8 cellular contexts compared by ENCODE assay signal in genomic region chr12:8949525-8950286, GRCh38. TPM values are rescaled to one million over a fixed set of nuclear protein-coding genes. Genes with fewer than 3 reads are reported as not detected.
A peak's percentile ranks its signal among the peaks of the same experiment; 100 is the strongest.
DNase-seq lines count a peak whose midpoint lies in the region; ATAC-seq lines count a peak whose summit lies in the region.

TSS of gene M6PR (minus strand) at chr12:8949645. CDS start at chr12:8946404, 3,241 bp downstream.

- peaks cover 11% of the 10 kb centered on the region for H3K79me1 ChIP-seq in mesenchymal stem cell (replicated peaks; ENCODE audit: low read length, poor library complexity, severe bottlenecking)

- peaks cover 9% of the 10 kb centered on the region; the same call in 1 of the 2 replicates for H3K4me1 ChIP-seq in HUES48 (ENCODE audit: control insufficient read depth, insufficient read depth, low read length)
- no peaks in the 10 kb centered on the region for H3K4me1 ChIP-seq in NT2/D1 (ENCODE audit: insufficient read depth, insufficient read length)
- peaks cover 13% of the 10 kb centered on the region for H3K4me1 ChIP-seq in endocrine pancreas (ENCODE audit: control insufficient read depth, insufficient read depth, low read length)
- H3K4me1 ChIP-seq in mesenchymal stem cell (ENCODE audit: control insufficient read depth, insufficient read depth, low read depth, low read length) = no peaks in the 10 kb centered on the region

- H2BK15ac ChIP-seq in mesenchymal stem cell (ENCODE audit: low read depth, poor library complexity, severe bottlenecking) = peak within 1 kb of the TSS; percentile 98

- peak within 1 kb of the TSS; percentile 58 for H2AFZ ChIP-seq in mesenchymal stem cell (ENCODE audit: low read depth, low read length)

- H2BK12ac ChIP-seq in mesenchymal stem cell (ENCODE audit: low read length in 2 of 2) = no peak within 1 kb of the TSS

- H2BK120ac ChIP-seq in mesenchymal stem cell (ENCODE audit: low read depth, low read length) = peak within 1 kb of the TSS; percentile 89

- peaks cover 11% of the 10 kb centered on the region for H3K9me3 Mint-ChIP-seq in activated CD8-positive, alpha-beta memory T cell treated with anti-CD3 and anti-CD28 coated beads, Interleukin-2, amount 10 ng/mL, durations not matched to agents 7 days and 5 days (ENCODE audit: low read depth)

- H3K27me3 Mint-ChIP-seq in activated CD8-positive, alpha-beta memory T cell treated with anti-CD3 and anti-CD28 coated beads, Interleukin-2, amount 10 ng/mL, durations not matched to agents 7 days and 5 days = no peaks in the 10 kb centered on the region

- H3K4me1 Mint-ChIP-seq in activated CD8-positive, alpha-beta memory T cell treated with anti-CD3 and anti-CD28 coated beads, Interleukin-2, amount 10 ng/mL, durations not matched to agents 7 days and 5 days = peaks cover 55% of the 10 kb centered on the region

- H2AK5ac ChIP-seq in mesenchymal stem cell (ENCODE audit: low read length, severe bottlenecking) = no peak within 1 kb of the TSS

- peaks cover 38% of the 10 kb centered on the region for H3K36me3 Mint-ChIP-seq in activated CD8-positive, alpha-beta memory T cell treated with anti-CD3 and anti-CD28 coated beads, Interleukin-2, amount 10 ng/mL, durations not matched to agents 7 days and 5 days

- peak within 1 kb of the TSS; percentile 96 for H4K8ac ChIP-seq in mesenchymal stem cell (ENCODE audit: low read length)

- no peak within 1 kb of the TSS for H2BK5ac ChIP-seq in mesenchymal stem cell (ENCODE audit: low read depth, low read length, poor library complexity, severe bottlenecking)

- H3K9ac ChIP-seq in HUES48 (ENCODE audit: low read depth, low read length) (peak within 1 kb of the TSS; percentile 97), NT2/D1 (ENCODE audit: insufficient read length, low read depth) (peak within 1 kb of the TSS; percentile 92), endocrine pancreas (ENCODE audit: control insufficient read depth, insufficient read depth, low read length) (peak within 1 kb of the TSS; percentile 97), mesenchymal stem cell (ENCODE audit: low read length) (peak within 1 kb of the TSS; percentile 98)

- H3K4me3 Mint-ChIP-seq in activated CD8-positive, alpha-beta memory T cell treated with anti-CD3 and anti-CD28 coated beads, Interleukin-2, amount 10 ng/mL, durations not matched to agents 7 days and 5 days = peak within 1 kb of the TSS; percentile 98

- H3K36me3 ChIP-seq in HUES48 (ENCODE audit: control insufficient read depth, insufficient read depth, low read length) (peaks cover 16% of the 10 kb centered on the region), NT2/D1 (ENCODE audit: insufficient read depth, insufficient read length, low read length) (peaks cover 39% of the 10 kb centered on the region), endocrine pancreas (ENCODE audit: control insufficient read depth, insufficient read depth, low read length) (no peaks in the 10 kb centered on the region), mesenchymal stem cell (ENCODE audit: control insufficient read depth in 1 of 2, insufficient read depth in 2 of 2, low read depth in 1 of 2, low read length in 2 of 2) (peaks cover 4 to 18% of the 10 kb centered on the region in 2 experiments)

- peak; percentile 86 for ATAC-seq in GM21390 (IDR thresholded peaks at IDR 0.05; ENCODE audit: unreplicated experiment)
- ATAC-seq in activated CD8-positive, alpha-beta memory T cell treated with anti-CD3 and anti-CD28 coated beads, Interleukin-2, amount 10 ng/mL, durations not matched to agents 7 days and 5 days = peak; percentile 87

- CTCF ChIA-PET in activated CD8-positive, alpha-beta memory T cell treated with anti-CD3 and anti-CD28 coated beads, Interleukin-2, amount 10 ng/mL, durations not matched to agents 7 days and 5 days (lab: Charles Lee) = interaction anchor here (0.5 to 10.1 kb wide), 16 partner anchors 11 to 292 kb away, joined by 3 to 101 read pairs (median 5); partner anchors contain the start of gene PHC1

- H3K4me2 ChIP-seq in mesenchymal stem cell (ENCODE audit: low read length, poor library complexity, severe bottlenecking) = peak within 1 kb of the TSS; percentile 83

- peak within 1 kb of the TSS; percentile 91 to 96 for H3K18ac ChIP-seq in mesenchymal stem cell (ENCODE audit: low read depth in 1 of 2, low read length in 2 of 2)

- peak within 1 kb of the TSS; percentile 93 for H4K91ac ChIP-seq in mesenchymal stem cell (ENCODE audit: low read length)

- H3K27me3 ChIP-seq in HUES48 (ENCODE audit: control insufficient read depth, insufficient read depth, low read length) (no peaks in the 10 kb centered on the region), NT2/D1 (ENCODE audit: insufficient read depth, insufficient read length) (no peaks in the 10 kb centered on the region), endocrine pancreas (ENCODE audit: control insufficient read depth, insufficient read depth, low read length) (no peaks in the 10 kb centered on the region), mesenchymal stem cell (ENCODE audit: control insufficient read depth in 1 of 2, insufficient read depth in 1 of 2, low read length in 2 of 2) (no peaks in the 10 kb centered on the region)

- under 1% methylated on average over 48 of the region's 58 CpGs for WGBS in mesenchymal stem cell

- DNase-seq in D341Med (ENCODE audit: low spot score) = peak; percentile 94
- DNase-seq in NT2/D1 (ENCODE audit: low read depth, low spot score) = peak; percentile 100
- peak; percentile 97 for DNase-seq in activated CD8-positive, alpha-beta memory T cell treated with anti-CD3 and anti-CD28 coated beads, Interleukin-2, amount 10 ng/mL, durations not matched to agents 7 days and 5 days
- peak; percentile 99 for DNase-seq in mesenchymal stem cell
- peak; percentile 86 for DNase-seq in stimulated activated CD8-positive, alpha-beta memory T cell treated with anti-CD3 and anti-CD28 coated beads, Interleukin-12 subunit alpha, Interleukin-12 subunit beta, amount 100 ng/mL, for 4 hours (ENCODE audit: low read depth)

- peak within 1 kb of the TSS in 1 of 2 experiments; percentile 55 for H3K14ac ChIP-seq in mesenchymal stem cell (ENCODE audit: low read length in 2 of 2)

- H3K23ac ChIP-seq in mesenchymal stem cell (ENCODE audit: low read length in 2 of 2) = peak within 1 kb of the TSS in 1 of 2 experiments; percentile 54

- H3K27ac Mint-ChIP-seq in activated CD8-positive, alpha-beta memory T cell treated with anti-CD3 and anti-CD28 coated beads, Interleukin-2, amount 10 ng/mL, durations not matched to agents 7 days and 5 days = peak within 1 kb of the TSS; percentile 92

- H3K4ac ChIP-seq in mesenchymal stem cell (ENCODE audit: low read depth in 1 of 2, low read length in 2 of 2) = peak within 1 kb of the TSS; percentile 21 to 45

- H3K4me3 ChIP-seq in HUES48 (ENCODE audit: low read depth, low read length) = peak within 1 kb of the TSS; percentile 93
- peak within 1 kb of the TSS; percentile 91 for H3K4me3 ChIP-seq in NT2/D1 (ENCODE audit: insufficient read length, low read depth)
- peak within 1 kb of the TSS; percentile 98 for H3K4me3 ChIP-seq in endocrine pancreas (ENCODE audit: control insufficient read depth, insufficient read depth, low read length)
- peak within 1 kb of the TSS; percentile 78 to 97 for H3K4me3 ChIP-seq in mesenchymal stem cell (ENCODE audit: insufficient read depth in 1 of 2, low read depth in 1 of 2, low read length in 2 of 2)

- H3K27ac ChIP-seq in HUES48 (ENCODE audit: low read depth, low read length) (peak within 1 kb of the TSS; percentile 99), mesenchymal stem cell (ENCODE audit: low read length, poor library complexity, severe bottlenecking) (peak within 1 kb of the TSS; percentile 89)

- peaks cover 20% of the 10 kb centered on the region for H3K9me3 ChIP-seq in HUES48 (ENCODE audit: control insufficient read depth, insufficient read depth, low read length)
- peaks cover 25% of the 10 kb centered on the region for H3K9me3 ChIP-seq in NT2/D1 (ENCODE audit: insufficient read depth, low read length)
- no peaks in the 10 kb centered on the region for H3K9me3 ChIP-seq in endocrine pancreas (ENCODE audit: control insufficient read depth, low read length)
- H3K9me3 ChIP-seq in mesenchymal stem cell (ENCODE audit: control insufficient read depth, low read length) = no peaks in the 10 kb centered on the region

RNA-seq across cellular contexts. Expression of gene M6PR, which starts in this region (rescaled TPM):
- total RNA-seq in activated CD8-positive, alpha-beta memory T cell treated with anti-CD3 and anti-CD28 coated beads, Interleukin-2, amount 10 ng/mL, durations not matched to agents 7 days and 5 days = 100 to 1,000 TPM; 182 to 206 TPM
- polyA plus RNA-seq in mesenchymal stem cell (2013, experiment 1 of 2) = 209 TPM
- polyA plus RNA-seq in mesenchymal stem cell (2013, experiment 2 of 2) = 208 TPM

Comparison
In these comparisons a context has a peak if more than half of its experiments do, and no peak if none do; other contexts are left out.
1. Peak in every context shown above with its lines: DNase-seq, ATAC-seq, H3K4me3 ChIP-seq and H3K27ac ChIP-seq.